Comparison of ENCODE assay signal across 9 cellular contexts in the genomic region with DNA sequence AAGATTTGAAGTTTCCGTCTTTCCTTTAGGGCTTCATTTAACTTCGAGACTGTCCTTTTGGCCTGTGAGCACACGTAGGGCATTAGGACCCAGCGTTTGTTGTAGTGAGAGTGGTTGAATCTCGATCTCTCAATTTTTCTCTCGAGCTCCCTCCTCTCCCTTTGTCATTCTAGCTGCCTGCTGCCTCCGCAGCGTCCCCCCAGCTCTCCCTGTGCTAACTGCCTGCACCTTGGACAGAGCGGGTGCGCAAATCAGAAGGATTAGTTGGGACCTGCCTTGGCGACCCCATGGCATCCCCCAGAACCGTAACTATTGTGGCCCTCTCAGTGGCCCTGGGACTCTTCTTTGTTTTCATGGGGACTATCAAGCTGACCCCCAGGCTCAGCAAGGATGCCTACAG. TPM values are rescaled to one million over a fixed set of nuclear protein-coding genes. Genes with fewer than 3 reads are reported as not detected.
DNase-seq lines count a peak whose midpoint lies in the region; ATAC-seq and TF ChIP-seq lines count a peak whose summit lies in the region.
"Had no signal": no experiment of that assay in that cellular context is flagged by ENCODE, and none has a peak within 500 bp of the region (broad histone marks: within the 10 kb centered on the region; RNA-seq: fewer than 3 reads in every experiment).

A gene with protein sequence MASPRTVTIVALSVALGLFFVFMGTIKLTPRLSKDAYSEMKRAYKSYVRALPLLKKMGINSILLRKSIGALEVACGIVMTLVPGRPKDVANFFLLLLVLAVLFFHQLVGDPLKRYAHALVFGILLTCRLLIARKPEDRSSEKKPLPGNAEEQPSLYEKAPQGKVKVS (plus strand): TSS at position 164 of the 400 bp plus-strand sequence. CDS start 124 bp downstream, at position 288.

- no peaks in the 10 kb centered on the region for H3K27me3 ChIP-seq in thoracic aorta (replicated peaks; ENCODE audit: insufficient read depth)
- H3K27me3 ChIP-seq: BLaER1 treated with 17β-estradiol and CSF1 and Interleukin-3, amounts not matched to agents 10 nM and 100 nM had no signal

- ATAC-seq in thoracic aorta (ENCODE audit: insufficient number of reproducible peaks, low FRiP score, low read depth), result no peak
- no peak for ATAC-seq in HG02885 (IDR thresholded peaks at IDR 0.05; ENCODE audit: poor library complexity, unreplicated experiment)
- ATAC-seq in GM18511 (IDR thresholded peaks at IDR 0.05; ENCODE audit: unreplicated experiment), result no peak
- ATAC-seq in HG02642 (IDR thresholded peaks at IDR 0.05; ENCODE audit: poor library complexity, unreplicated experiment), result no peak

- no peaks in the 10 kb centered on the region for H3K4me1 ChIP-seq in thoracic aorta (ENCODE audit: control insufficient read depth in 1 of 2, low read depth in 2 of 2)
- H3K4me1 ChIP-seq: BLaER1 treated with 17β-estradiol and CSF1 and Interleukin-3, amounts not matched to agents 10 nM and 100 nM had no signal

- no peaks in the 10 kb centered on the region for H3K9me3 ChIP-seq in thoracic aorta

- peak; percentile 7 to 18 for DNase-seq in NCI-H524 (lab: John Stamatoyannopoulos, UW)
- DNase-seq in NCI-H524 treated with DMSO at 0.1 percent for 48 hours (lab: John Stamatoyannopoulos, UW), result no peak
- DNase-seq in cortex of kidney (lab: John Stamatoyannopoulos, UW), result peak; percentile 3
- DNase-seq in midbrain (lab: John Stamatoyannopoulos, UW), result peak; percentile 31
- no peak for DNase-seq in thoracic aorta (ENCODE audit: low spot score)

- peak within 1 kb of the TSS; percentile 71 for H3K4me3 ChIP-seq in thoracic aorta
- H3K4me3 ChIP-seq: BLaER1 treated with 17β-estradiol and CSF1 and Interleukin-3, amounts not matched to agents 10 nM and 100 nM had no signal

- H3K27ac ChIP-seq in thoracic aorta, result no peak within 1 kb of the TSS
- H3K27ac ChIP-seq: BLaER1 treated with 17β-estradiol and CSF1 and Interleukin-3, amounts not matched to agents 10 nM and 100 nM had no signal

- TF ChIP-seq CTCF in thoracic aorta (IDR thresholded peaks at IDR 0.05), result no peak

- no peaks in the 10 kb centered on the region for H3K36me3 ChIP-seq in thoracic aorta
- H3K36me3 ChIP-seq: BLaER1 treated with 17β-estradiol and CSF1 and Interleukin-3, amounts not matched to agents 10 nM and 100 nM had no signal

RNA-seq across cellular contexts. Expression of the gene that starts here (rescaled TPM):
- total RNA-seq in thoracic aorta, result 1 to 10 TPM in 1 of 2 donors, under 1 TPM in 1; 0.68 to 7.7 TPM

Comparison
In these comparisons a context has a peak if more than half of its experiments do, and no peak if none do; other contexts are left out.
1. DNase-seq: peak in NCI-H524 (2 of 2), cortex of kidney (single experiment) and midbrain (single experiment); none in NCI-H524 treated with DMSO at 0.1 percent for 48 hours (single experiment) and thoracic aorta (single experiment).